24 cellular contexts compared by ENCODE assay signal in the genomic region with DNA sequence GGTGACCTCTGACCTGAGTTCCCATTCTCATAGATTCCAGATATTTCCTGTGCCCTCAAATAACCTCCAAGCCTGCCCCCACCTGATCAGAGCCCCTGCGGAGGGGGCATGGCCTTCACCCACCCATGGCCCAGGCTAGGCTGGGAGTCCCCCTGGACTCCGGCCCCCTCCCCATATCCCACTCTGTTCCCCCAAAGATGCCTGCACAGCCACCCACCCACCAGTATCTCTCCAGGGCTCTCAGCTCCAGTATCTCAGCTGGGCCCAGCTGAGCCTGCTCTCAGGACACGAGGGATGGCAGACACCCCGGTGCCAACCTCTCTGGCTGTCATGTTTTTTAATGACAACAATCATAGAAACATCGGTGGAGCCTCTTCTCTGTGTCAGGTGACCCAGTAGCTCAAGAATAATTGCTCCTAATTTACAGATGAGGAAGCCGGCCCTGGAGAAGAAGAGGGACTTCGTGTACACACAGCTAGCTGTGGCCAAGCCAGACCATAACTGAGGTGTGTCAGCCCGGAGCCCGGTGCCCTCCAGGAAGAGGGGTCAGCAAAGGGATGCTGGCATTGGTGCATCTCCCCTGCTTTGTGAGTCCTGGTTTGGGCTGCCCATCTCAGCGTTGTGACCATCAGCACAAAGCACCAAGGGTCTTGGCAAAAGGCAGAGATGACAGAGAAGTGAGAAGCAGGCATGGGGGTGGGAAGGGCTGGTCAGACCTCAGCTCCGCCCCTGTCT.
DNase-seq lines count a peak whose midpoint lies in the region; ATAC-seq and TF ChIP-seq lines count a peak whose summit lies in the region.
"Had no signal": no experiment of that assay in that cellular context is flagged by ENCODE, and none has a peak within 500 bp of the region (broad histone marks: within the 10 kb centered on the region; RNA-seq: fewer than 3 reads in every experiment).

No MANE protein-coding gene starts in this region.

- BruUV-seq in MCF 10A (replicated peaks; lab: Mats Ljungman, UMichigan) = no TSS peak

- TF ChIP-seq CTCF in MCF 10A (IDR thresholded peaks at IDR 0.05; ENCODE audit: unreplicated experiment) = no peak
- no peak for TF ChIP-seq CTCF in breast epithelium (IDR thresholded peaks at IDR 0.05)
- TF ChIP-seq CTCF in nephron progenitor cell (IDR thresholded peaks at IDR 0.05) = no peak

- POLR2A ChIA-PET in MCF 10A (lab: Yijun Ruan, JAX) = interaction anchor here (0.7 to 2.2 kb wide), 6 partner anchors 31 to 150 kb away, joined by 3 to 9 read pairs (median 4); a partner anchor contains a TSS

- H3K27ac Mint-ChIP-seq in MCF 10A (ENCODE audit: low read depth, unreplicated experiment) (peak overlapping the region; percentile 16), nephron progenitor cell (peak overlapping the region; percentile 41)
- H3K27ac Mint-ChIP-seq: activated CD8-positive, alpha-beta T cell treated with anti-CD3 and anti-CD28 coated beads for 36 hours; activated naive CD8-positive, alpha-beta T cell; CD8-positive, alpha-beta memory T cell; naive thymus-derived CD8-positive, alpha-beta T cell had no signal

- H3K27me3 Mint-ChIP-seq in MCF 10A (ENCODE audit: insufficient read depth, unreplicated experiment) = no peaks in the 10 kb centered on the region
- H3K27me3 Mint-ChIP-seq in nephron progenitor cell (ENCODE audit: low read depth, poor library complexity) = peaks cover under 1% of the 10 kb centered on the region
- H3K27me3 Mint-ChIP-seq in activated T-cell treated with anti-CD3 and anti-CD28 coated beads, Interleukin-2, amount 50 U/mL, for 4 hours (ENCODE audit: low read depth) = no peaks in the 10 kb centered on the region
- H3K27me3 Mint-ChIP-seq: activated CD8-positive, alpha-beta T cell treated with anti-CD3 and anti-CD28 coated beads for 36 hours; activated naive CD8-positive, alpha-beta T cell had no signal

- no peak for ATAC-seq in activated T-cell treated with anti-CD3 and anti-CD28 coated beads, Interleukin-2, amount 50 U/mL, for 4 hours
- ATAC-seq: activated CD8-positive, alpha-beta T cell treated with anti-CD3 and anti-CD28 coated beads for 36 hours; naive thymus-derived CD8-positive, alpha-beta T cell had no signal

- no peaks in the 10 kb centered on the region for H3K4me1 ChIP-seq in breast epithelium
- H3K4me1 ChIP-seq: BE2C, left lung had no signal

- H3K4me3 Mint-ChIP-seq in MCF 10A (ENCODE audit: unreplicated experiment) (no peak overlapping the region), nephron progenitor cell (peak overlapping the region; percentile 7)
- no peak overlapping the region for H3K4me3 Mint-ChIP-seq in activated T-cell treated with anti-CD3 and anti-CD28 coated beads, Interleukin-2, amount 50 U/mL, for 4 hours
- H3K4me3 Mint-ChIP-seq: activated CD8-positive, alpha-beta T cell treated with anti-CD3 and anti-CD28 coated beads for 36 hours; activated naive CD8-positive, alpha-beta T cell; CD8-positive, alpha-beta memory T cell; naive thymus-derived CD8-positive, alpha-beta T cell had no signal

- DNase-seq in MCF 10A (ENCODE audit: unreplicated experiment) (no peak), breast epithelium (ENCODE audit: low spot score in 2 of 2) (no peak), epithelial cell of prostate (ENCODE audit: low read depth, low spot score) (no peak), nephron progenitor cell (no peak), NCI-H1436 (lab: John Stamatoyannopoulos, UW) (no peak), HuH-7 (ENCODE audit: low spot score) (no peak)
- no peak for DNase-seq in activated T-cell treated with anti-CD3 and anti-CD28 coated beads, Interleukin-2, amount 50 U/mL, for 4 hours
- no peak for DNase-seq in activated CD8-positive, alpha-beta memory T cell treated with anti-CD3 and anti-CD28 coated beads, Interleukin-2, amount 50 U/mL, for 4 hours
- DNase-seq: activated CD8-positive, alpha-beta T cell treated with anti-CD3 and anti-CD28 coated beads for 36 hours; activated effector memory CD4-positive, alpha-beta T cell treated with Interleukin-2 at 50 U/mL for 16 hours; BE2C; CD8-positive, alpha-beta memory T cell; DMS153; KBM-7; midbrain; naive thymus-derived CD8-positive, alpha-beta T cell; NCI-H2081; NCI-H748 treated with DMSO at 0.1 percent for 48 hours; RPMI8226; stimulated activated CD4-positive, alpha-beta T cell treated with anti-CD3 and anti-CD28 coated beads, Interleukin-2, amount 100 ng/mL, for 48 hours; T-helper 2 cell had no signal

- H3K36me3 Mint-ChIP-seq in MCF 10A (ENCODE audit: insufficient read depth, unreplicated experiment) (peaks cover 8% of the 10 kb centered on the region), nephron progenitor cell (ENCODE audit: low read depth) (no peaks in the 10 kb centered on the region)
- H3K36me3 Mint-ChIP-seq in activated T-cell treated with anti-CD3 and anti-CD28 coated beads, Interleukin-2, amount 50 U/mL, for 4 hours (ENCODE audit: insufficient read depth) = no peaks in the 10 kb centered on the region
- H3K36me3 Mint-ChIP-seq: activated naive CD8-positive, alpha-beta T cell; CD8-positive, alpha-beta memory T cell; naive thymus-derived CD8-positive, alpha-beta T cell had no signal

- CTCF ChIA-PET in MCF 10A (lab: Yijun Ruan, JAX) = interaction anchor here (0.6 to 5.9 kb wide), 6 partner anchors 30 to 85 kb away, joined by 3 to 31 read pairs (median 4); a partner anchor contains a TSS

- H3K9me3 ChIP-seq in breast epithelium = no peaks in the 10 kb centered on the region
- H3K9me3 ChIP-seq: BE2C, left lung, MG63 had no signal

- no peak overlapping the region for H3K27ac ChIP-seq in breast epithelium
- peak overlapping the region; percentile 66 for H3K27ac ChIP-seq in epithelial cell of prostate
- H3K27ac ChIP-seq: left lung had no signal

- TF ChIP-seq POLR2A in breast epithelium (IDR thresholded peaks at IDR 0.05) = no peak

- H3K4me1 Mint-ChIP-seq in MCF 10A (ENCODE audit: insufficient read depth, unreplicated experiment) (peaks cover 35% of the 10 kb centered on the region), nephron progenitor cell (peaks cover 98% of the 10 kb centered on the region)
- no peaks in the 10 kb centered on the region for H3K4me1 Mint-ChIP-seq in activated T-cell treated with anti-CD3 and anti-CD28 coated beads, Interleukin-2, amount 50 U/mL, for 4 hours (ENCODE audit: low read depth)
- H3K4me1 Mint-ChIP-seq: CD8-positive, alpha-beta memory T cell; naive thymus-derived CD8-positive, alpha-beta T cell had no signal

- intact Hi-C loops in MCF 10A (cut with micrococcal nuclease) = loop anchor here (1.0 to 2.0 kb wide), 2 partner anchors 42 to 81 kb away; no protein-coding TSS in a partner anchor
- intact Hi-C loops in breast epithelium (cut with DNase I; ENCODE audit: low total_unique reads) = no loop called here

- H3K9me3 Mint-ChIP-seq in MCF 10A (ENCODE audit: unreplicated experiment) (no peaks in the 10 kb centered on the region), nephron progenitor cell (no peaks in the 10 kb centered on the region)
- H3K9me3 Mint-ChIP-seq in activated T-cell treated with anti-CD3 and anti-CD28 coated beads, Interleukin-2, amount 50 U/mL, for 4 hours = no peaks in the 10 kb centered on the region
- H3K9me3 Mint-ChIP-seq: activated CD8-positive, alpha-beta T cell treated with anti-CD3 and anti-CD28 coated beads for 36 hours; CD8-positive, alpha-beta memory T cell; naive thymus-derived CD8-positive, alpha-beta T cell had no signal

- H3K4me3 ChIP-seq in breast epithelium = no peak overlapping the region
- H3K4me3 ChIP-seq: left lung, MG63 had no signal

- H3K36me3 ChIP-seq in breast epithelium = no peaks in the 10 kb centered on the region
- H3K36me3 ChIP-seq: BE2C, left lung, MG63 had no signal

- no peaks in the 10 kb centered on the region for H3K27me3 ChIP-seq in breast epithelium
- H3K27me3 ChIP-seq: BE2C, left lung, MG63 had no signal
